ENCODE assay signal across 1 cellular context in the genomic region with DNA sequence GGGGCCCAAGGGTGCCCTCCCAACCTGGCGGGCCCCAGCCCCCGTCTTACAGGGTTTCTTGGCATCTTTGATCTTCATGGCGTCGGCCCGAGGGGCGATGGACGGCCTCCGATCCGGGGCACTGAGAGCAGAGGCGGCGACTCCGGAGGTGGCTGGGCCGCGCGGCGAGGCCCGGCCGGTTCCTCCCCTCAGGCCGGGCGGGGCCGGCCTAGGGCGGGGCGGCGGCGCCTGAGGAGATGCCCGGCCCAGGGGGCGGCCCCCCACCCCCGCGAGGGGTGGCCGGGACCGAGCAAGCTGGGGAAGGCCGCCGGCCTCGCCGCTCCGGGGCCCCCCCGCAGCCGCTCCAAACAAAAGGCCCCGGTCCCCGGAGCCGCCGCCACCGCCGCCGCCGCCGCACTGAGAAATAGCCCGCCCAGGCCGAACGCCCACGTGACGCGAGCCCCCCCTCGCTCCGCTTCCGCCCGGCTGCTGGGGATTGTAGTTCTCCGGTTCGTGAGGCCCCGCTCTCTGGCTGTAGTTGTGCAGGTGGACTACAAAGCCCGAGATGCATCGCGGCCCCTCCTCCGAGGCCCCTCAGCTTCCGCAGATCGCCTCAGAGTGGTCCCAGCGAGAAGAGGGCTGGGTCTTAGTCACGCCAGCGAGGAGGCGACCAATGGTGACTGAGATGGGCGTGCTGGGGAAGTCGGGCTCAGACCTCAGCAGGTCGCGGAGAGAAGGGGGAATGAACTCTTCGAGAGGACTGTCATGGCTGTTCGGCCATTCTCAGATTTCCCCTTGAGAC.
TF ChIP-seq lines count a peak whose summit lies in the region.

Gene PANK3, minus strand, starts transcription at position 163 of the 781 bp plus-strand sequence. Its CDS starts 85 bp downstream, at position 78.

TF ChIP-seq in GM12878, 131 proteins besides CTCF, POLR2A, EP300 and RAD21 (continued from another document and continues in another):
- TF ChIP-seq PRDM15 (CRISPR knock-in tag; IDR thresholded peaks at IDR 0.05), result no peak
- peak; percentile 76 for TF ChIP-seq RELA (IDR thresholded peaks at IDR 0.05; ENCODE audit: borderline replicate concordance, partially characterized antibody)
- 0 out of 2 replicates have a peak, but pooled peaks have one; percentile 22 for TF ChIP-seq CHD1 (IDR thresholded peaks at IDR 0.05; ENCODE audit: low read depth, low read length)
- TF ChIP-seq, protein P1, sequence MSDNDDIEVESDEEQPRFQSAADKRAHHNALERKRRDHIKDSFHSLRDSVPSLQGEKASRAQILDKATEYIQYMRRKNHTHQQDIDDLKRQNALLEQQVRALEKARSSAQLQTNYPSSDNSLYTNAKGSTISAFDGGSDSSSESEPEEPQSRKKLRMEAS (IDR thresholded peaks at IDR 0.05; ENCODE audit: low read depth, low read length), result peak; percentile 62; the same call in 1 of the 2 replicates
- peak; percentile 25; the same call in 1 of the 2 replicates for TF ChIP-seq RCOR1 (conservative IDR thresholded peaks at IDR 0.05; ENCODE audit: low read depth, low read length)
- peak; percentile 85; the same call in 2 of the 3 replicates for TF ChIP-seq POU2F2 (IDR thresholded peaks at IDR 0.05; ENCODE audit: borderline replicate concordance, low read depth, low read length)
- TF ChIP-seq NR2C2 (IDR thresholded peaks at IDR 0.05; ENCODE audit: borderline replicate concordance, control insufficient read depth, insufficient read length, low read depth), result no peak
- peak; percentile 97 for TF ChIP-seq SIX5 (IDR thresholded peaks at IDR 0.05; ENCODE audit: low read depth, low read length, severe bottlenecking)
- no peak for TF ChIP-seq STAT1 (conservative IDR thresholded peaks at IDR 0.05)
- TF ChIP-seq, protein P2, sequence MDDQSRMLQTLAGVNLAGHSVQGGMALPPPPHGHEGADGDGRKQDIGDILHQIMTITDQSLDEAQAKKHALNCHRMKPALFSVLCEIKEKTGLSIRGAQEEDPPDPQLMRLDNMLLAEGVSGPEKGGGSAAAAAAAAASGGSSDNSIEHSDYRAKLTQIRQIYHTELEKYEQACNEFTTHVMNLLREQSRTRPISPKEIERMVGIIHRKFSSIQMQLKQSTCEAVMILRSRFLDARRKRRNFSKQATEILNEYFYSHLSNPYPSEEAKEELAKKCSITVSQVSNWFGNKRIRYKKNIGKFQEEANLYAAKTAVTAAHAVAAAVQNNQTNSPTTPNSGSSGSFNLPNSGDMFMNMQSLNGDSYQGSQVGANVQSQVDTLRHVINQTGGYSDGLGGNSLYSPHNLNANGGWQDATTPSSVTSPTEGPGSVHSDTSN (IDR thresholded peaks at IDR 0.05; ENCODE audit: insufficient replicate concordance, low read depth, low read length), result peak; percentile 11
- TF ChIP-seq, protein P3, sequence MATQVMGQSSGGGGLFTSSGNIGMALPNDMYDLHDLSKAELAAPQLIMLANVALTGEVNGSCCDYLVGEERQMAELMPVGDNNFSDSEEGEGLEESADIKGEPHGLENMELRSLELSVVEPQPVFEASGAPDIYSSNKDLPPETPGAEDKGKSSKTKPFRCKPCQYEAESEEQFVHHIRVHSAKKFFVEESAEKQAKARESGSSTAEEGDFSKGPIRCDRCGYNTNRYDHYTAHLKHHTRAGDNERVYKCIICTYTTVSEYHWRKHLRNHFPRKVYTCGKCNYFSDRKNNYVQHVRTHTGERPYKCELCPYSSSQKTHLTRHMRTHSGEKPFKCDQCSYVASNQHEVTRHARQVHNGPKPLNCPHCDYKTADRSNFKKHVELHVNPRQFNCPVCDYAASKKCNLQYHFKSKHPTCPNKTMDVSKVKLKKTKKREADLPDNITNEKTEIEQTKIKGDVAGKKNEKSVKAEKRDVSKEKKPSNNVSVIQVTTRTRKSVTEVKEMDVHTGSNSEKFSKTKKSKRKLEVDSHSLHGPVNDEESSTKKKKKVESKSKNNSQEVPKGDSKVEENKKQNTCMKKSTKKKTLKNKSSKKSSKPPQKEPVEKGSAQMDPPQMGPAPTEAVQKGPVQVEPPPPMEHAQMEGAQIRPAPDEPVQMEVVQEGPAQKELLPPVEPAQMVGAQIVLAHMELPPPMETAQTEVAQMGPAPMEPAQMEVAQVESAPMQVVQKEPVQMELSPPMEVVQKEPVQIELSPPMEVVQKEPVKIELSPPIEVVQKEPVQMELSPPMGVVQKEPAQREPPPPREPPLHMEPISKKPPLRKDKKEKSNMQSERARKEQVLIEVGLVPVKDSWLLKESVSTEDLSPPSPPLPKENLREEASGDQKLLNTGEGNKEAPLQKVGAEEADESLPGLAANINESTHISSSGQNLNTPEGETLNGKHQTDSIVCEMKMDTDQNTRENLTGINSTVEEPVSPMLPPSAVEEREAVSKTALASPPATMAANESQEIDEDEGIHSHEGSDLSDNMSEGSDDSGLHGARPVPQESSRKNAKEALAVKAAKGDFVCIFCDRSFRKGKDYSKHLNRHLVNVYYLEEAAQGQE (IDR thresholded peaks at IDR 0.05; ENCODE audit: low read depth, low read length), result no peak
- TF ChIP-seq YBX1 (IDR thresholded peaks at IDR 0.05), result no peak
- no peak for TF ChIP-seq CUX1 (IDR thresholded peaks at IDR 0.05; ENCODE audit: insufficient replicate concordance, low read depth, low read length)
- peak; percentile 1; the same call in 1 of the 2 replicates for TF ChIP-seq RUNX3 (IDR thresholded peaks at IDR 0.05; ENCODE audit: low read length)
- TF ChIP-seq NR2C1 (IDR thresholded peaks at IDR 0.05), result peak; percentile 70; the same call in 1 of the 2 replicates
- no peak for TF ChIP-seq KLF5 (IDR thresholded peaks at IDR 0.05; ENCODE audit: partially characterized antibody)
- TF ChIP-seq BACH1 (IDR thresholded peaks at IDR 0.05; ENCODE audit: borderline replicate concordance), result peak; percentile 83
- peak; percentile 30; the same call in 1 of the 2 replicates for TF ChIP-seq ZNF24 (IDR thresholded peaks at IDR 0.05)
- TF ChIP-seq RB1 (IDR thresholded peaks at IDR 0.05; ENCODE audit: borderline replicate concordance), result no peak
- peak; percentile 92 for TF ChIP-seq ATF3 (IDR thresholded peaks at IDR 0.05; ENCODE audit: borderline replicate concordance, extremely low read depth, low read depth, low read length)
- TF ChIP-seq POLR2AphosphoS5 (IDR thresholded peaks at IDR 0.05; ENCODE audit: low read length), result peak; percentile 96
- TF ChIP-seq CREB1 (IDR thresholded peaks at IDR 0.05; ENCODE audit: low read depth), result peak; percentile 77; the same call in 1 of the 2 replicates
- no peak for TF ChIP-seq PAX5 (IDR thresholded peaks at IDR 0.05; ENCODE audit: borderline replicate concordance, low read depth, low read length)
- TF ChIP-seq, protein P4, sequence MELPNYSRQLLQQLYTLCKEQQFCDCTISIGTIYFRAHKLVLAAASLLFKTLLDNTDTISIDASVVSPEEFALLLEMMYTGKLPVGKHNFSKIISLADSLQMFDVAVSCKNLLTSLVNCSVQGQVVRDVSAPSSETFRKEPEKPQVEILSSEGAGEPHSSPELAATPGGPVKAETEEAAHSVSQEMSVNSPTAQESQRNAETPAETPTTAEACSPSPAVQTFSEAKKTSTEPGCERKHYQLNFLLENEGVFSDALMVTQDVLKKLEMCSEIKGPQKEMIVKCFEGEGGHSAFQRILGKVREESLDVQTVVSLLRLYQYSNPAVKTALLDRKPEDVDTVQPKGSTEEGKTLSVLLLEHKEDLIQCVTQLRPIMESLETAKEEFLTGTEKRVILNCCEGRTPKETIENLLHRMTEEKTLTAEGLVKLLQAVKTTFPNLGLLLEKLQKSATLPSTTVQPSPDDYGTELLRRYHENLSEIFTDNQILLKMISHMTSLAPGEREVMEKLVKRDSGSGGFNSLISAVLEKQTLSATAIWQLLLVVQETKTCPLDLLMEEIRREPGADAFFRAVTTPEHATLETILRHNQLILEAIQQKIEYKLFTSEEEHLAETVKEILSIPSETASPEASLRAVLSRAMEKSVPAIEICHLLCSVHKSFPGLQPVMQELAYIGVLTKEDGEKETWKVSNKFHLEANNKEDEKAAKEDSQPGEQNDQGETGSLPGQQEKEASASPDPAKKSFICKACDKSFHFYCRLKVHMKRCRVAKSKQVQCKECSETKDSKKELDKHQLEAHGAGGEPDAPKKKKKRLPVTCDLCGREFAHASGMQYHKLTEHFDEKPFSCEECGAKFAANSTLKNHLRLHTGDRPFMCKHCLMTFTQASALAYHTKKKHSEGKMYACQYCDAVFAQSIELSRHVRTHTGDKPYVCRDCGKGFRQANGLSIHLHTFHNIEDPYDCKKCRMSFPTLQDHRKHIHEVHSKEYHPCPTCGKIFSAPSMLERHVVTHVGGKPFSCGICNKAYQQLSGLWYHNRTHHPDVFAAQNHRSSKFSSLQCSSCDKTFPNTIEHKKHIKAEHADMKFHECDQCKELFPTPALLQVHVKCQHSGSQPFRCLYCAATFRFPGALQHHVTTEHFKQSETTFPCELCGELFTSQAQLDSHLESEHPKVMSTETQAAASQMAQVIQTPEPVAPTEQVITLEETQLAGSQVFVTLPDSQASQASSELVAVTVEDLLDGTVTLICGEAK (IDR thresholded peaks at IDR 0.05; ENCODE audit: borderline replicate concordance), result peak; percentile 92
- peak; percentile 89 for TF ChIP-seq HDGF (IDR thresholded peaks at IDR 0.05)
- no peak for TF ChIP-seq NRF1 (conservative IDR thresholded peaks at IDR 0.05; ENCODE audit: low read depth, low read length)
- TF ChIP-seq PKNOX1 (IDR thresholded peaks at IDR 0.05), result peak; percentile 80
- TF ChIP-seq TAF1 (IDR thresholded peaks at IDR 0.05; ENCODE audit: borderline replicate concordance, low read depth, low read length), result peak; percentile 89
- TF ChIP-seq DPF2 (IDR thresholded peaks at IDR 0.05), result peak; percentile 97
- peak; percentile 98 for TF ChIP-seq GATAD2B (conservative IDR thresholded peaks at IDR 0.05; ENCODE audit: low read depth)
